In the genomic region with DNA sequence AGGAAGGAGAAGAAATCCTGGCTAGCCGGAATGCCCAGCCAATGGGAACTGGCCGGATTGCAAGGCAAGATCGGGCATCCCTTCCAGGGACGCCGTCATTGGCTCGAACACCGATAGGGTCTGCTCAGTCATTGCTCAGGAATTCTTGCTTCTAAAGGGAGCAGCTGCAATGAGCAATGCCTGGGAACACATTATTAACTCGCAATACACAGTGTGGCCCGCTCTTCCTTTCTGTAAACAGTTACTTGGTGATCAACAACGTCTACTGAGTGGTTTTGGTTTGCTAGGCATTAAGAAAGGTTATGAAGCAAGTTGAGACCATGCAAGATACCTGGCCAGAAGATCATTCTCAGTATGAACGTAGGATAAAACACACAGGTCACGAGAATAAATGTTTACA, we compare ENCODE assay signal across 1 cellular context.
TF ChIP-seq lines count a peak whose summit lies in the region.

No MANE protein-coding gene starts in this region.

TF ChIP-seq in GM23338, 12 proteins besides CTCF, POLR2A, EP300 and RAD21 (continued from another document):
- TF ChIP-seq, protein P1, sequence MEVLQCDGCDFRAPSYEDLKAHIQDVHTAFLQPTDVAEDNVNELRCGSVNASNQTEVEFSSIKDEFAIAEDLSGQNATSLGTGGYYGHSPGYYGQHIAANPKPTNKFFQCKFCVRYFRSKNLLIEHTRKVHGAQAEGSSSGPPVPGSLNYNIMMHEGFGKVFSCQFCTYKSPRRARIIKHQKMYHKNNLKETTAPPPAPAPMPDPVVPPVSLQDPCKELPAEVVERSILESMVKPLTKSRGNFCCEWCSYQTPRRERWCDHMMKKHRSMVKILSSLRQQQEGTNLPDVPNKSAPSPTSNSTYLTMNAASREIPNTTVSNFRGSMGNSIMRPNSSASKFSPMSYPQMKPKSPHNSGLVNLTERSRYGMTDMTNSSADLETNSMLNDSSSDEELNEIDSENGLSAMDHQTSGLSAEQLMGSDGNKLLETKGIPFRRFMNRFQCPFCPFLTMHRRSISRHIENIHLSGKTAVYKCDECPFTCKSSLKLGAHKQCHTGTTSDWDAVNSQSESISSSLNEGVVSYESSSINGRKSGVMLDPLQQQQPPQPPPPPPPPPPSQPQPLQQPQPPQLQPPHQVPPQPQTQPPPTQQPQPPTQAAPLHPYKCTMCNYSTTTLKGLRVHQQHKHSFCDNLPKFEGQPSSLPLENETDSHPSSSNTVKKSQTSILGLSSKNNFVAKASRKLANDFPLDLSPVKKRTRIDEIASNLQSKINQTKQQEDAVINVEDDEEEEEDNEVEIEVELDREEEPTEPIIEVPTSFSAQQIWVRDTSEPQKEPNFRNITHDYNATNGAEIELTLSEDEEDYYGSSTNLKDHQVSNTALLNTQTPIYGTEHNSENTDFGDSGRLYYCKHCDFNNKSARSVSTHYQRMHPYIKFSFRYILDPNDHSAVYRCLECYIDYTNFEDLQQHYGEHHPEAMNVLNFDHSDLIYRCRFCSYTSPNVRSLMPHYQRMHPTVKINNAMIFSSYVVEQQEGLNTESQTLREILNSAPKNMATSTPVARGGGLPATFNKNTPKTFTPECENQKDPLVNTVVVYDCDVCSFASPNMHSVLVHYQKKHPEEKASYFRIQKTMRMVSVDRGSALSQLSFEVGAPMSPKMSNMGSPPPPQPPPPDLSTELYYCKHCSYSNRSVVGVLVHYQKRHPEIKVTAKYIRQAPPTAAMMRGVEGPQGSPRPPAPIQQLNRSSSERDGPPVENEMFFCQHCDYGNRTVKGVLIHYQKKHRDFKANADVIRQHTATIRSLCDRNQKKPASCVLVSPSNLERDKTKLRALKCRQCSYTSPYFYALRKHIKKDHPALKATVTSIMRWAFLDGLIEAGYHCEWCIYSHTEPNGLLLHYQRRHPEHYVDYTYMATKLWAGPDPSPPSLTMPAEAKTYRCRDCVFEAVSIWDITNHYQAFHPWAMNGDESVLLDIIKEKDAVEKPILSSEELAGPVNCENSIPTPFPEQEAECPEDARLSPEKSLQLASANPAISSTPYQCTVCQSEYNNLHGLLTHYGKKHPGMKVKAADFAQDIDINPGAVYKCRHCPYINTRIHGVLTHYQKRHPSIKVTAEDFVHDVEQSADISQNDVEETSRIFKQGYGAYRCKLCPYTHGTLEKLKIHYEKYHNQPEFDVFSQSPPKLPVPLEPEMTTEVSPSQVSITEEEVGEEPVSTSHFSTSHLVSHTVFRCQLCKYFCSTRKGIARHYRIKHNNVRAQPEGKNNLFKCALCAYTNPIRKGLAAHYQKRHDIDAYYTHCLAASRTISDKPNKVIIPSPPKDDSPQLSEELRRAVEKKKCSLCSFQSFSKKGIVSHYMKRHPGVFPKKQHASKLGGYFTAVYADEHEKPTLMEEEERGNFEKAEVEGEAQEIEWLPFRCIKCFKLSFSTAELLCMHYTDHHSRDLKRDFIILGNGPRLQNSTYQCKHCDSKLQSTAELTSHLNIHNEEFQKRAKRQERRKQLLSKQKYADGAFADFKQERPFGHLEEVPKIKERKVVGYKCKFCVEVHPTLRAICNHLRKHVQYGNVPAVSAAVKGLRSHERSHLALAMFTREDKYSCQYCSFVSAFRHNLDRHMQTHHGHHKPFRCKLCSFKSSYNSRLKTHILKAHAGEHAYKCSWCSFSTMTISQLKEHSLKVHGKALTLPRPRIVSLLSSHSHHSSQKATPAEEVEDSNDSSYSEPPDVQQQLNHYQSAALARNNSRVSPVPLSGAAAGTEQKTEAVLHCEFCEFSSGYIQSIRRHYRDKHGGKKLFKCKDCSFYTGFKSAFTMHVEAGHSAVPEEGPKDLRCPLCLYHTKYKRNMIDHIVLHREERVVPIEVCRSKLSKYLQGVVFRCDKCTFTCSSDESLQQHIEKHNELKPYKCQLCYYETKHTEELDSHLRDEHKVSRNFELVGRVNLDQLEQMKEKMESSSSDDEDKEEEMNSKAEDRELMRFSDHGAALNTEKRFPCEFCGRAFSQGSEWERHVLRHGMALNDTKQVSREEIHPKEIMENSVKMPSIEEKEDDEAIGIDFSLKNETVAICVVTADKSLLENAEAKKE (CRISPR knock-in tag; IDR thresholded peaks at IDR 0.05) = no peak
- TF ChIP-seq STAT1 (IDR thresholded peaks at IDR 0.05; ENCODE audit: unreplicated experiment) = no peak
- no peak for TF ChIP-seq CREB1 (CRISPR knock-in tag; IDR thresholded peaks at IDR 0.05; ENCODE audit: low read depth)
- TF ChIP-seq, protein P2, sequence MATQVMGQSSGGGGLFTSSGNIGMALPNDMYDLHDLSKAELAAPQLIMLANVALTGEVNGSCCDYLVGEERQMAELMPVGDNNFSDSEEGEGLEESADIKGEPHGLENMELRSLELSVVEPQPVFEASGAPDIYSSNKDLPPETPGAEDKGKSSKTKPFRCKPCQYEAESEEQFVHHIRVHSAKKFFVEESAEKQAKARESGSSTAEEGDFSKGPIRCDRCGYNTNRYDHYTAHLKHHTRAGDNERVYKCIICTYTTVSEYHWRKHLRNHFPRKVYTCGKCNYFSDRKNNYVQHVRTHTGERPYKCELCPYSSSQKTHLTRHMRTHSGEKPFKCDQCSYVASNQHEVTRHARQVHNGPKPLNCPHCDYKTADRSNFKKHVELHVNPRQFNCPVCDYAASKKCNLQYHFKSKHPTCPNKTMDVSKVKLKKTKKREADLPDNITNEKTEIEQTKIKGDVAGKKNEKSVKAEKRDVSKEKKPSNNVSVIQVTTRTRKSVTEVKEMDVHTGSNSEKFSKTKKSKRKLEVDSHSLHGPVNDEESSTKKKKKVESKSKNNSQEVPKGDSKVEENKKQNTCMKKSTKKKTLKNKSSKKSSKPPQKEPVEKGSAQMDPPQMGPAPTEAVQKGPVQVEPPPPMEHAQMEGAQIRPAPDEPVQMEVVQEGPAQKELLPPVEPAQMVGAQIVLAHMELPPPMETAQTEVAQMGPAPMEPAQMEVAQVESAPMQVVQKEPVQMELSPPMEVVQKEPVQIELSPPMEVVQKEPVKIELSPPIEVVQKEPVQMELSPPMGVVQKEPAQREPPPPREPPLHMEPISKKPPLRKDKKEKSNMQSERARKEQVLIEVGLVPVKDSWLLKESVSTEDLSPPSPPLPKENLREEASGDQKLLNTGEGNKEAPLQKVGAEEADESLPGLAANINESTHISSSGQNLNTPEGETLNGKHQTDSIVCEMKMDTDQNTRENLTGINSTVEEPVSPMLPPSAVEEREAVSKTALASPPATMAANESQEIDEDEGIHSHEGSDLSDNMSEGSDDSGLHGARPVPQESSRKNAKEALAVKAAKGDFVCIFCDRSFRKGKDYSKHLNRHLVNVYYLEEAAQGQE (IDR thresholded peaks at IDR 0.05; ENCODE audit: unreplicated experiment) = no peak
- no peak for TF ChIP-seq EZH2 (IDR thresholded peaks at IDR 0.05; ENCODE audit: low read depth, unreplicated experiment)
- no peak for TF ChIP-seq ZNF114 (CRISPR knock-in tag; IDR thresholded peaks at IDR 0.05)
